Comparison of ENCODE assay signal across 1 cellular context in the genomic region with DNA sequence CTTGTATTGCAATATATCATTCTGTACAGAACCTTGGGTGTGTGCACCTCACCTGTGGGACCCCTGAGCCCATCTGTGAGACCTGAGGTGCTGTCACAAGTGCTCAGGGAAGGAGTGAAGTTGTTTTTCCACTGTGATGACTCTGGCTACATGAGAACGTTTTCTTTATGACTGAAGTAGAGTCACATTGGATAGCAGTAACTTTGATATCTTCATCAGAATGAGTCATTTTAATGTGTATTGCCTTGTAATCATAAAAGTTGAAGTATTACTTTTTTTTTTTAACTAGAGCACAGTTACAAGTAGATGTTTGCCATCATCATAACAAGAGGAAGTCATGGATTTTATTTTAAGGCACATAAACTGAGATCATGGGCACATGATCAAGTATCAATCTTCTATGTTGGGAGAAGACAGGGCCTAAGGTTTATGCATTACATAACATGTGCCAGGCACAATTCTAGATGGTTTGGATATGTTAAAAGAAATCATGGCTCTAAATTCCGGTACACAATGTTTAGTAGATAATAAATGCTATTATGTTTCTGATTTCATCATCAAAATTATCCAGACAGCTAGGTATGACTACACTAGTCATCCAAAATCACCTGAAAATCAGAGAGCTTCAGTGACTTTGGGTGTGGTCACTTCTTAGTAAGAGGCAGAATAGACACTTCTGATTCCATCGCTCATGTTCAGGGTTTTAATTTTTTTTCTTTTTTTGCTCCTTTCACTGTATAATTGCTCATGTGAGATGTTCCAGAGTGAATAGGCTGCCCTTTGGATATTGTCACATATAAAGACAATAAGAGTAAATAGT.
TF ChIP-seq lines count a peak whose summit lies in the region.

No MANE protein-coding gene starts in this region.

TF ChIP-seq in K562, 482 proteins besides CTCF, POLR2A, EP300 and RAD21 (continued from another document):
- TF ChIP-seq, protein P1, sequence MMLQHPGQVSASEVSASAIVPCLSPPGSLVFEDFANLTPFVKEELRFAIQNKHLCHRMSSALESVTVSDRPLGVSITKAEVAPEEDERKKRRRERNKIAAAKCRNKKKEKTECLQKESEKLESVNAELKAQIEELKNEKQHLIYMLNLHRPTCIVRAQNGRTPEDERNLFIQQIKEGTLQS (IDR thresholded peaks at IDR 0.05), result 0 out of 2 replicates have a peak, but pooled peaks have one; percentile 9
- TF ChIP-seq, protein P1 (CRISPR knock-in tag; conservative IDR thresholded peaks at IDR 0.05), result no peak
- TF ChIP-seq ZNF766 (CRISPR knock-in tag; conservative IDR thresholded peaks at IDR 0.05), result no peak
